28 cellular contexts compared by ENCODE assay signal in the genomic region with DNA sequence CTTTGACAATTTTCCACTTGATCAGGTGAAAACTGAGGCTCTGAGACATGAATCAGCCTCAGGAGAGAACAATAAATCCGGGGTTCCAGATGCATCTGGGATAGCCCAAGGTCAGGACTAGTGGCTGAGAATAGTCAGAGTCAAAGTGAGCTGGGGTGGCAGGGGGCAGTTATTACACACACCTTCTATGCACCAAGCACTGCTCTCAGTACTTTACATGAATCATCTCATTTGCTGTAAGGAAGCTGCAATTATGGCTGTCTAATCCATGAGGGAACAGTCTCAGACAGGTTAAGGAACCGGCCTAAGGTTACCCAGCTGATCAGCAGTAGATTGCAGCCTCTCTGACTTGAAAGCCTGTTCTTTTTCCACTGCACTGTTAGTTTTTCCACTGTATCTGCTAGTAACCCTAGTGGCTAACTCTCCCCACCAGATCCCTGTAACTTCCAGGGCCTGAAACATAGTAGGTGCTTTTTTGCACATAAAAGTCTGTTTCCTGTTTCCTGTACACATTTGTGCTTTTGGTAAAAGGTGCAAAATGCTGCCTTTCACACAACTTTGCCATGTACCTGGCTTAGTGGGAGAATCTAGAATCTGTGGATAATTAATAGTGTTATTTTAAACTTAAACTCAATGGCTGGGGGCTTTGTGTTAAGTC.
"Had no signal": no experiment of that assay in that cellular context is flagged by ENCODE, and none has a peak within 500 bp of the region (broad histone marks: within the 10 kb centered on the region; RNA-seq: fewer than 3 reads in every experiment).

No MANE protein-coding gene starts in this region.

- H3K4me1 Mint-ChIP-seq: endodermal cell; immature natural killer cell; mesothelial cell of epicardium; naive B cell; stimulated activated naive B cell treated with anti-CD40 and anti-IgM and Interleukin-4, amounts not matched to agents 10 μg/mL and 1 μg/mL and 100 μg/mL, for 72 hours had no signal

- H3K27ac Mint-ChIP-seq: dendritic cell treated with granulocyte-macrophage colony-stimulating factor and Interleukin-4, amounts not matched to agents 40 ng/mL and 50 ng/mL, for 4 days; endodermal cell; immature natural killer cell; mesothelial cell of epicardium; naive B cell; natural killer cell treated with Interleukin-12 subunit alpha and Interleukin-12 subunit beta and Interleukin-15 and Interleukin-18, amount 100 ng/mL, for 72 hours; progenitor cell of endocrine pancreas; stimulated activated naive B cell treated with anti-CD40 and anti-IgM and Interleukin-4, amounts not matched to agents 10 μg/mL and 1 μg/mL and 100 μg/mL, for 72 hours; stimulated activated naive CD8-positive, alpha-beta T cell treated with anti-CD3 and anti-CD28 coated beads, Interleukin-15, Interleukin-2, amounts not matched to agents 100 ng/mL and 50 ng/mL, for 24 hours had no signal

- H3K4me1 ChIP-seq: esophagus squamous epithelium, parathyroid adenoma, transverse colon, upper lobe of right lung, uterus had no signal

- H3K4me3 ChIP-seq: esophagus squamous epithelium, mucosa of descending colon, skin epidermis, thoracic aorta, transverse colon, upper lobe of right lung, uterus had no signal

- H3K9me3 ChIP-seq: esophagus squamous epithelium, mucosa of descending colon, neutrophil, thoracic aorta, transverse colon, upper lobe of right lung, uterus had no signal

- H3K36me3 ChIP-seq: esophagus squamous epithelium, neutrophil, thoracic aorta, transverse colon, upper lobe of right lung, uterus had no signal

- ATAC-seq: mucosa of descending colon; natural killer cell treated with Interleukin-12 subunit alpha and Interleukin-12 subunit beta and Interleukin-15 and Interleukin-18, amount 100 ng/mL, for 72 hours; right cardiac atrium; stimulated activated naive B cell treated with anti-CD40 and anti-IgM and Interleukin-4, amounts not matched to agents 10 μg/mL and 1 μg/mL and 100 μg/mL, for 72 hours; upper lobe of right lung had no signal

- DNase-seq: effector CD8-positive, alpha-beta T cell; endodermal cell; esophagus squamous epithelium; hypothalamus; immature natural killer cell; kidney glomerular epithelial cell; mesenchymal stem cell; mucosa of descending colon; naive B cell; right cardiac atrium; stimulated activated CD4-positive, alpha-beta T cell treated with anti-CD3 and anti-CD28 coated beads, Interleukin-15, amount 100 ng/mL, for 24 hours; stimulated activated CD4-positive, alpha-beta T cell treated with anti-CD3 and anti-CD28 coated beads, Interleukin-2, amount 100 ng/mL, for 48 hours; stimulated activated naive B cell treated with anti-CD40 and anti-IgM and Interleukin-4, amounts not matched to agents 10 μg/mL and 1 μg/mL and 100 μg/mL, for 72 hours; transverse colon; upper lobe of right lung; uterus had no signal

- H3K27me3 ChIP-seq: esophagus squamous epithelium, transverse colon, upper lobe of right lung, uterus had no signal

- H3K9ac ChIP-seq: parathyroid adenoma had no signal

- FAIRE-seq: colon, frontal cortex had no signal

- H3K79me2 ChIP-seq: parathyroid adenoma had no signal

- H3K27ac ChIP-seq: esophagus squamous epithelium, neutrophil, parathyroid adenoma, skin epidermis, thoracic aorta, transverse colon, upper lobe of right lung, uterus had no signal

- H3K36me3 Mint-ChIP-seq: immature natural killer cell; mesothelial cell of epicardium; naive B cell; natural killer cell treated with Interleukin-12 subunit alpha and Interleukin-12 subunit beta and Interleukin-15 and Interleukin-18, amount 100 ng/mL, for 72 hours; stimulated activated naive B cell treated with anti-CD40 and anti-IgM and Interleukin-4, amounts not matched to agents 10 μg/mL and 1 μg/mL and 100 μg/mL, for 72 hours had no signal

- H3K9me3 Mint-ChIP-seq: dendritic cell treated with granulocyte-macrophage colony-stimulating factor and Interleukin-4, amounts not matched to agents 40 ng/mL and 50 ng/mL, for 4 days; endodermal cell; immature natural killer cell; mesothelial cell of epicardium; natural killer cell treated with Interleukin-12 subunit alpha and Interleukin-12 subunit beta and Interleukin-15 and Interleukin-18, amount 100 ng/mL, for 72 hours; neural crest cell; stimulated activated naive CD8-positive, alpha-beta T cell treated with anti-CD3 and anti-CD28 coated beads, Interleukin-15, Interleukin-2, amounts not matched to agents 100 ng/mL and 50 ng/mL, for 24 hours had no signal

- H2AFZ ChIP-seq: parathyroid adenoma had no signal

- H3K4me3 Mint-ChIP-seq: dendritic cell treated with granulocyte-macrophage colony-stimulating factor and Interleukin-4, amounts not matched to agents 40 ng/mL and 50 ng/mL, for 4 days; endodermal cell; immature natural killer cell; mesothelial cell of epicardium; naive B cell; natural killer cell treated with Interleukin-12 subunit alpha and Interleukin-12 subunit beta and Interleukin-15 and Interleukin-18, amount 100 ng/mL, for 72 hours; neural crest cell; stimulated activated naive B cell treated with anti-CD40 and anti-IgM and Interleukin-4, amounts not matched to agents 10 μg/mL and 1 μg/mL and 100 μg/mL, for 72 hours; stimulated activated naive CD8-positive, alpha-beta T cell treated with anti-CD3 and anti-CD28 coated beads, Interleukin-15, Interleukin-2, amounts not matched to agents 100 ng/mL and 50 ng/mL, for 24 hours had no signal
